In genomic region chr12:51047655-51048540, GRCh38 we compare ENCODE assay signal across 1 cellular context.
A peak's percentile ranks its signal among the peaks of the same experiment; 100 is the strongest.
TF ChIP-seq lines count a peak whose summit lies in the region.

Gene LETMD1, plus strand, starts transcription at chr12:51048327. Its CDS starts 30 bp downstream, at chr12:51048357.

TF ChIP-seq in HepG2, 621 proteins besides CTCF, POLR2A, EP300 and RAD21 (continued from another document and continues in another):
- TF ChIP-seq ZBTB39 (CRISPR knock-in tag; IDR thresholded peaks at IDR 0.05) (no peak), ZNF558 (CRISPR knock-in tag; IDR thresholded peaks at IDR 0.05; ENCODE audit: borderline replicate concordance) (no peak), ZNF383 (CRISPR knock-in tag; IDR thresholded peaks at IDR 0.05; ENCODE audit: borderline replicate concordance) (no peak), ZNF772 (CRISPR knock-in tag; IDR thresholded peaks at IDR 0.05) (no peak), PLSCR1 (CRISPR knock-in tag; IDR thresholded peaks at IDR 0.05; ENCODE audit: borderline replicate concordance) (no peak; the same call in 1 of the 2 replicates), SRSF4 (IDR thresholded peaks at IDR 0.05; ENCODE audit: low read depth, low read length, poor library complexity, severe bottlenecking) (no peak), ZFP91 (CRISPR knock-in tag; IDR thresholded peaks at IDR 0.05; ENCODE audit: borderline replicate concordance) (peak; percentile 98), ADNP (CRISPR knock-in tag; IDR thresholded peaks at IDR 0.05) (no peak), KDM2A (CRISPR knock-in tag; IDR thresholded peaks at IDR 0.05; ENCODE audit: borderline replicate concordance, low read depth) (peak; percentile 90; the same call in 1 of the 2 replicates), HIC2 (CRISPR knock-in tag; IDR thresholded peaks at IDR 0.05; ENCODE audit: low read depth) (no peak), ZNF691 (CRISPR knock-in tag; IDR thresholded peaks at IDR 0.05; ENCODE audit: borderline replicate concordance, low read depth) (no peak; the same call in 1 of the 2 replicates), EED (CRISPR knock-in tag; IDR thresholded peaks at IDR 0.05) (no peak), ZNF713 (CRISPR knock-in tag; IDR thresholded peaks at IDR 0.05) (peak; percentile 63; the same call in 1 of the 2 replicates), TEF (CRISPR knock-in tag; IDR thresholded peaks at IDR 0.05) (0 out of 2 replicates have a peak, but pooled peaks have one; percentile 35), ZNF382 (CRISPR knock-in tag; IDR thresholded peaks at IDR 0.05; ENCODE audit: borderline replicate concordance) (no peak), ZNF546 (CRISPR knock-in tag; conservative IDR thresholded peaks at IDR 0.05) (no peak), KAT2B (IDR thresholded peaks at IDR 0.05; ENCODE audit: borderline replicate concordance, low read depth, low read length) (no peak), ATF7 (IDR thresholded peaks at IDR 0.05) (no peak), ATF7 (CRISPR knock-in tag; IDR thresholded peaks at IDR 0.05) (no peak), RBAK (CRISPR knock-in tag; IDR thresholded peaks at IDR 0.05) (no peak), ZNF17 (CRISPR knock-in tag; IDR thresholded peaks at IDR 0.05) (no peak), ZZZ3 (CRISPR knock-in tag; IDR thresholded peaks at IDR 0.05; ENCODE audit: borderline replicate concordance) (no peak), ZBTB20 (CRISPR knock-in tag; IDR thresholded peaks at IDR 0.05; ENCODE audit: borderline replicate concordance, low read depth) (peak; percentile 73; the same call in 1 of the 2 replicates), EHMT2 (IDR thresholded peaks at IDR 0.05; ENCODE audit: borderline replicate concordance, low read depth, low read length) (no peak), MAFK (conservative IDR thresholded peaks at IDR 0.05 in 1 of 2, IDR thresholded peaks at IDR 0.05 in 1 of 2; ENCODE audit: low read length in 2 of 2) (no peak), SCMH1 (CRISPR knock-in tag; IDR thresholded peaks at IDR 0.05; ENCODE audit: borderline replicate concordance) (no peak)
- TF ChIP-seq, protein P1, sequence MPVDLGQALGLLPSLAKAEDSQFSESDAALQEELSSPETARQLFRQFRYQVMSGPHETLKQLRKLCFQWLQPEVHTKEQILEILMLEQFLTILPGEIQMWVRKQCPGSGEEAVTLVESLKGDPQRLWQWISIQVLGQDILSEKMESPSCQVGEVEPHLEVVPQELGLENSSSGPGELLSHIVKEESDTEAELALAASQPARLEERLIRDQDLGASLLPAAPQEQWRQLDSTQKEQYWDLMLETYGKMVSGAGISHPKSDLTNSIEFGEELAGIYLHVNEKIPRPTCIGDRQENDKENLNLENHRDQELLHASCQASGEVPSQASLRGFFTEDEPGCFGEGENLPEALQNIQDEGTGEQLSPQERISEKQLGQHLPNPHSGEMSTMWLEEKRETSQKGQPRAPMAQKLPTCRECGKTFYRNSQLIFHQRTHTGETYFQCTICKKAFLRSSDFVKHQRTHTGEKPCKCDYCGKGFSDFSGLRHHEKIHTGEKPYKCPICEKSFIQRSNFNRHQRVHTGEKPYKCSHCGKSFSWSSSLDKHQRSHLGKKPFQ (CRISPR knock-in tag; IDR thresholded peaks at IDR 0.05; ENCODE audit: insufficient replicate concordance) = no peak
- TF ChIP-seq, protein P2, sequence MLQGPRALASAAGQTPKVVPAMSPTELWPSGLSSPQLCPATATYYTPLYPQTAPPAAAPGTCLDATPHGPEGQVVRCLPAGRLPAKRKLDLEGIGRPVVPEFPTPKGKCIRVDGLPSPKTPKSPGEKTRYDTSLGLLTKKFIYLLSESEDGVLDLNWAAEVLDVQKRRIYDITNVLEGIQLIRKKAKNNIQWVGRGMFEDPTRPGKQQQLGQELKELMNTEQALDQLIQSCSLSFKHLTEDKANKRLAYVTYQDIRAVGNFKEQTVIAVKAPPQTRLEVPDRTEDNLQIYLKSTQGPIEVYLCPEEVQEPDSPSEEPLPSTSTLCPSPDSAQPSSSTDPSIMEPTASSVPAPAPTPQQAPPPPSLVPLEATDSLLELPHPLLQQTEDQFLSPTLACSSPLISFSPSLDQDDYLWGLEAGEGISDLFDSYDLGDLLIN (CRISPR knock-in tag; IDR thresholded peaks at IDR 0.05; ENCODE audit: borderline replicate concordance) = 0 out of 2 replicates have a peak, but pooled peaks have one; percentile 56
- TF ChIP-seq, protein P3, sequence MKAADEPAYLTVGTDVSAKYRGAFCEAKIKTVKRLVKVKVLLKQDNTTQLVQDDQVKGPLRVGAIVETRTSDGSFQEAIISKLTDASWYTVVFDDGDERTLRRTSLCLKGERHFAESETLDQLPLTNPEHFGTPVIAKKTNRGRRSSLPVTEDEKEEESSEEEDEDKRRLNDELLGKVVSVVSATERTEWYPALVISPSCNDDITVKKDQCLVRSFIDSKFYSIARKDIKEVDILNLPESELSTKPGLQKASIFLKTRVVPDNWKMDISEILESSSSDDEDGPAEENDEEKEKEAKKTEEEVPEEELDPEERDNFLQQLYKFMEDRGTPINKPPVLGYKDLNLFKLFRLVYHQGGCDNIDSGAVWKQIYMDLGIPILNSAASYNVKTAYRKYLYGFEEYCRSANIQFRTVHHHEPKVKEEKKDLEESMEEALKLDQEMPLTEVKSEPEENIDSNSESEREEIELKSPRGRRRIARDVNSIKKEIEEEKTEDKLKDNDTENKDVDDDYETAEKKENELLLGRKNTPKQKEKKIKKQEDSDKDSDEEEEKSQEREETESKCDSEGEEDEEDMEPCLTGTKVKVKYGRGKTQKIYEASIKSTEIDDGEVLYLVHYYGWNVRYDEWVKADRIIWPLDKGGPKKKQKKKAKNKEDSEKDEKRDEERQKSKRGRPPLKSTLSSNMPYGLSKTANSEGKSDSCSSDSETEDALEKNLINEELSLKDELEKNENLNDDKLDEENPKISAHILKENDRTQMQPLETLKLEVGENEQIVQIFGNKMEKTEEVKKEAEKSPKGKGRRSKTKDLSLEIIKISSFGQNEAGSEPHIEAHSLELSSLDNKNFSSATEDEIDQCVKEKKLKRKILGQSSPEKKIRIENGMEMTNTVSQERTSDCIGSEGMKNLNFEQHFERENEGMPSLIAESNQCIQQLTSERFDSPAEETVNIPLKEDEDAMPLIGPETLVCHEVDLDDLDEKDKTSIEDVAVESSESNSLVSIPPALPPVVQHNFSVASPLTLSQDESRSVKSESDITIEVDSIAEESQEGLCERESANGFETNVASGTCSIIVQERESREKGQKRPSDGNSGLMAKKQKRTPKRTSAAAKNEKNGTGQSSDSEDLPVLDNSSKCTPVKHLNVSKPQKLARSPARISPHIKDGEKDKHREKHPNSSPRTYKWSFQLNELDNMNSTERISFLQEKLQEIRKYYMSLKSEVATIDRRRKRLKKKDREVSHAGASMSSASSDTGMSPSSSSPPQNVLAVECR (CRISPR knock-in tag; IDR thresholded peaks at IDR 0.05; ENCODE audit: borderline replicate concordance) = peak; percentile 77
- TF ChIP-seq, protein P4, sequence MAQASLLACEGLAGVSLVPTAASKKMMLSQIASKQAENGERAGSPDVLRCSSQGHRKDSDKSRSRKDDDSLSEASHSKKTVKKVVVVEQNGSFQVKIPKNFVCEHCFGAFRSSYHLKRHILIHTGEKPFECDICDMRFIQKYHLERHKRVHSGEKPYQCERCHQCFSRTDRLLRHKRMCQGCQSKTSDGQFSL (CRISPR knock-in tag; IDR thresholded peaks at IDR 0.05) = no peak
- TF ChIP-seq, protein P5, sequence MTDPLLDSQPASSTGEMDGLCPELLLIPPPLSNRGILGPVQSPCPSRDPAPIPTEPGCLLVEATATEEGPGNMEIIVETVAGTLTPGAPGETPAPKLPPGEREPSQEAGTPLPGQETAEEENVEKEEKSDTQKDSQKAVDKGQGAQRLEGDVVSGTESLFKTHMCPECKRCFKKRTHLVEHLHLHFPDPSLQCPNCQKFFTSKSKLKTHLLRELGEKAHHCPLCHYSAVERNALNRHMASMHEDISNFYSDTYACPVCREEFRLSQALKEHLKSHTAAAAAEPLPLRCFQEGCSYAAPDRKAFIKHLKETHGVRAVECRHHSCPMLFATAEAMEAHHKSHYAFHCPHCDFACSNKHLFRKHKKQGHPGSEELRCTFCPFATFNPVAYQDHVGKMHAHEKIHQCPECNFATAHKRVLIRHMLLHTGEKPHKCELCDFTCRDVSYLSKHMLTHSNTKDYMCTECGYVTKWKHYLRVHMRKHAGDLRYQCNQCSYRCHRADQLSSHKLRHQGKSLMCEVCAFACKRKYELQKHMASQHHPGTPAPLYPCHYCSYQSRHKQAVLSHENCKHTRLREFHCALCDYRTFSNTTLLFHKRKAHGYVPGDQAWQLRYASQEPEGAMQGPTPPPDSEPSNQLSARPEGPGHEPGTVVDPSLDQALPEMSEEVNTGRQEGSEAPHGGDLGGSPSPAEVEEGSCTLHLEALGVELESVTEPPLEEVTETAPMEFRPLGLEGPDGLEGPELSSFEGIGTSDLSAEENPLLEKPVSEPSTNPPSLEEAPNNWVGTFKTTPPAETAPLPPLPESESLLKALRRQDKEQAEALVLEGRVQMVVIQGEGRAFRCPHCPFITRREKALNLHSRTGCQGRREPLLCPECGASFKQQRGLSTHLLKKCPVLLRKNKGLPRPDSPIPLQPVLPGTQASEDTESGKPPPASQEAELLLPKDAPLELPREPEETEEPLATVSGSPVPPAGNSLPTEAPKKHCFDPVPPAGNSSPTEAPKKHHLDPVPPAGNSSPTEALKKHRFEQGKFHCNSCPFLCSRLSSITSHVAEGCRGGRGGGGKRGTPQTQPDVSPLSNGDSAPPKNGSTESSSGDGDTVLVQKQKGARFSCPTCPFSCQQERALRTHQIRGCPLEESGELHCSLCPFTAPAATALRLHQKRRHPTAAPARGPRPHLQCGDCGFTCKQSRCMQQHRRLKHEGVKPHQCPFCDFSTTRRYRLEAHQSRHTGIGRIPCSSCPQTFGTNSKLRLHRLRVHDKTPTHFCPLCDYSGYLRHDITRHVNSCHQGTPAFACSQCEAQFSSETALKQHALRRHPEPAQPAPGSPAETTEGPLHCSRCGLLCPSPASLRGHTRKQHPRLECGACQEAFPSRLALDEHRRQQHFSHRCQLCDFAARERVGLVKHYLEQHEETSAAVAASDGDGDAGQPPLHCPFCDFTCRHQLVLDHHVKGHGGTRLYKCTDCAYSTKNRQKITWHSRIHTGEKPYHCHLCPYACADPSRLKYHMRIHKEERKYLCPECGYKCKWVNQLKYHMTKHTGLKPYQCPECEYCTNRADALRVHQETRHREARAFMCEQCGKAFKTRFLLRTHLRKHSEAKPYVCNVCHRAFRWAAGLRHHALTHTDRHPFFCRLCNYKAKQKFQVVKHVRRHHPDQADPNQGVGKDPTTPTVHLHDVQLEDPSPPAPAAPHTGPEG (CRISPR knock-in tag; IDR thresholded peaks at IDR 0.05) = no peak; the same call in none of the 2 replicates
